Comparison of ENCODE assay signal across 12 cellular contexts in the genomic region with DNA sequence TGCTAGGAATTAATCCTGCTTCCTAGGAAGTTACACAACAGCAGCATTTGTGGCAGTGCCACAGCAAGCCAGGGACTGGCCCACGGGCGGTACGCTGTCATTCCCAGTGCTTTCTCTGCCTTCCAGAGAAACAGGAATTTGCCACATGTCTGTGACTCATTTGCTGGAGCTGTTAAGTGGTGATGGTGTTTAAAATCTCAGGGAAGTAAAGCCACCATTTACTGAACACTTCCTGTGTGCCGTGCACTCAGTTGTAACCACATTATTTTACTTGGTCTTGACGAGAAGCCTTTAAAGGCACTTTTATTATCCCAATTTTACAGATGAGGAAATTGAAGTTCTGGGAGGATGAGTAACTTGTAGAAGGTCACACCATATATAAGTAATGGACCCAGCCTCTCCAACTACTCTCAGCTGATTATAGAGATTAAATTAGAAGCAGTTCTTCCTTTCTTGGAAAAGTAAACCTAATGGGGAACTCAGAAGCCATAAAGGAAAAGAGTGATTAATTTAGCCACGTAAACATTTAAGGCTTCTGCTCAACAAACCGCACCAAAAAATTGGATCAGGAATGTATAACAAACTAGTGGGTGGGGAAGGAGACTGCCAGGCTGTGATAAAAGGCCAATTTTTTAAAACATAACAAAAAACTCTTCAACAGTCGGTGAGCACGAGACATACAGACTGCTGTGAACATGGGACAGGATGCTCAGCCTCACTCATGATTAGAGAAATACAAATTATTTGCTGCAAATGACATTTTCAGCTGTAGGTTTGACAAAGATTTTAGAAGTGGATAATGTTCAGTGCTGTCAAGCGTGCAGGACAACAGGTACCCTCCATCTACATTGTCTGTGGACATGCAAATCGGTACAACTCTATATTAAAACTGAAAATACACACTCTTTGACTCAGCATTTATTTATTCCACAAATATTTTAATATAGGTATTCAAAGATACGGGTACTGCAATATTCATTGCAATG.
DNase-seq lines count a peak whose midpoint lies in the region; ATAC-seq and TF ChIP-seq lines count a peak whose summit lies in the region.
"Had no signal": no experiment of that assay in that cellular context is flagged by ENCODE, and none has a peak within 500 bp of the region (broad histone marks: within the 10 kb centered on the region; RNA-seq: fewer than 3 reads in every experiment).

No MANE protein-coding gene starts in this region.

- H3K9me3 ChIP-seq in AG04450 (ENCODE audit: control insufficient read depth, insufficient read depth, low read length): peaks cover 7% of the 10 kb centered on the region
- H3K9me3 ChIP-seq: neutrophil had no signal

- H3K27me3 ChIP-seq in AG04450 (ENCODE audit: control insufficient read depth, insufficient read depth, low read length): no peaks in the 10 kb centered on the region
- H3K27me3 ChIP-seq: neutrophil had no signal

- CTCF ChIA-PET in AG04450 (lab: Charles Lee): interaction anchor here (0.7 kb wide), 1 partner anchor 273 kb away, joined by 3 read pairs; no protein-coding TSS in a partner anchor

- DNase-seq in AG04450 (ENCODE audit: low read depth, low spot score) (no peak), HT1080 (ENCODE audit: low read depth) (peak; percentile 82), amniotic stem cell (lab: John Stamatoyannopoulos, UW) (peak; percentile 8), left colon (peak in 1 of 2 donors; percentile 44), hippocampal formation (lab: John Stamatoyannopoulos, UW) (no peak), NCI-H2029 treated with DMSO at 0.1 percent for 48 hours (lab: John Stamatoyannopoulos, UW) (no peak)
- no peak for DNase-seq in activated T-cell treated with anti-CD3 and anti-CD28 coated beads, Interleukin-2, amount 50 U/mL, for 1 hour
- DNase-seq: activated CD8-positive, alpha-beta memory T cell treated with anti-CD3 and anti-CD28 coated beads, Interleukin-2, amount 50 U/mL, for 48 hours; Calu3; NK-92 treated with Interleukin-12 subunit alpha and Interleukin-12 subunit beta, amount 100 ng/mL, for 24 hours had no signal

- POLR2A ChIA-PET in AG04450 (lab: Yijun Ruan, JAX): interaction anchor here (0.6 kb wide), 1 partner anchor 227 kb away, joined by 3 read pairs; no protein-coding TSS in a partner anchor

- H3K27ac ChIP-seq in AG04450 (ENCODE audit: low read depth, low read length): peak overlapping the region; percentile 75
- H3K27ac ChIP-seq: neutrophil had no signal

- no peak overlapping the region for H3K4me3 ChIP-seq in AG04450 (ENCODE audit: low read depth, low read length)

- intact Hi-C loops in left colon (cut with DNase I, micrococcal nuclease): no loop called here

- TF ChIP-seq CTCF in AG04450 (IDR thresholded peaks at IDR 0.05; ENCODE audit: low read depth, low read length): no peak

- ATAC-seq in left colon (peak; percentile 92), GM18498 (IDR thresholded peaks at IDR 0.05; ENCODE audit: unreplicated experiment) (no peak)

Comparison
In these comparisons a context has a peak if more than half of its experiments do, and no peak if none do; other contexts are left out.
1. DNase-seq: peak in HT1080 (single experiment) and amniotic stem cell (single experiment); none in AG04450 (single experiment), activated T-cell treated with anti-CD3 and anti-CD28 coated beads, Interleukin-2, amount 50 U/mL, for 1 hour (single experiment), hippocampal formation (0 of 2) and NCI-H2029 treated with DMSO at 0.1 percent for 48 hours (single experiment).